Comparison of ENCODE assay signal across 24 cellular contexts in genomic region chr3:46491089-46492070, GRCh38. TPM values are rescaled to one million over a fixed set of nuclear protein-coding genes. Genes with fewer than 3 reads are reported as not detected.
DNase-seq lines count a peak whose midpoint lies in the region; ATAC-seq, FAIRE-seq and TF ChIP-seq lines count a peak whose summit lies in the region.
"Had no signal": no experiment of that assay in that cellular context is flagged by ENCODE, and none has a peak within 500 bp of the region (broad histone marks: within the 10 kb centered on the region; RNA-seq: fewer than 3 reads in every experiment).

No MANE protein-coding gene starts in this region.

- TF ChIP-seq EP300 in K562 (IDR thresholded peaks at IDR 0.05; ENCODE audit: low read length) (no peak), stomach (IDR thresholded peaks at IDR 0.05) (no peak)

- TF ChIP-seq CTCF in mammary epithelial cell (conservative IDR thresholded peaks at IDR 0.05 in 1 of 2, IDR thresholded peaks at IDR 0.05 in 1 of 2; ENCODE audit: extremely low read depth in 1 of 2, insufficient read depth in 1 of 2, low read depth in 1 of 2, low read length in 2 of 2) (no peak), breast epithelium (IDR thresholded peaks at IDR 0.05) (no peak), K562 (IDR thresholded peaks at IDR 0.05 in 2 of 3, conservative IDR thresholded peaks at IDR 0.05 in 1 of 3; ENCODE audit: insufficient read depth in 2 of 3, low read depth in 1 of 3, low read length in 3 of 3) (no peak), stomach (IDR thresholded peaks at IDR 0.05) (peak in 1 of 7 experiments; percentile 9)

- FAIRE-seq in K562 (lab: Jason Lieb, UNC) = no peak
- FAIRE-seq: A204.1, GM18507 had no signal

- no peak overlapping the region for H3K4me3 ChIP-seq in mammary epithelial cell (replicated peaks in 1 of 3; ENCODE audit: insufficient read depth in 1 of 3, low read depth in 2 of 3, low read length in 3 of 3)
- no peak overlapping the region for H3K4me3 ChIP-seq in breast epithelium
- no peak overlapping the region for H3K4me3 ChIP-seq in K562
- H3K4me3 ChIP-seq in stomach = no peak overlapping the region
- H3K4me3 ChIP-seq: adrenal gland, esophagus muscularis mucosa, HAP-1, PC-9, prostate gland, SJSA1 had no signal

- peaks cover 2% of the 10 kb centered on the region for H3K9me1 ChIP-seq in K562 (ENCODE audit: control insufficient read depth, insufficient read depth, low read length)

- no peak for TF ChIP-seq RAD21 in K562 (CRISPR knock-in tag; conservative IDR thresholded peaks at IDR 0.05 in 1 of 2, IDR thresholded peaks at IDR 0.05 in 1 of 2)

- DNase-seq in mammary epithelial cell (peak; percentile 29), breast epithelium (ENCODE audit: low spot score in 2 of 2) (no peak), K562 (ENCODE audit: extremely low read depth in 1 of 4, low spot score in 3 of 4) (no peak), islet precursor cell (peak; percentile 17), stomach (peak; percentile 71), NCI-H748 treated with DMSO at 0.1 percent for 48 hours (lab: John Stamatoyannopoulos, UW) (no peak)
- DNase-seq: activated effector memory CD4-positive, alpha-beta T cell treated with Interleukin-2 at 50 U/mL for 16 hours; caudate nucleus; CD4-positive, CD25-positive, alpha-beta regulatory T cell; DMS79 treated with DMSO at 0.1 percent for 48 hours; NCI-H1105; PC-9; T1000 had no signal

- H3K27ac ChIP-seq in mammary epithelial cell (ENCODE audit: insufficient read depth, low read depth, low read length) = no peak overlapping the region
- H3K27ac ChIP-seq in breast epithelium = no peak overlapping the region
- H3K27ac ChIP-seq in K562 (ENCODE audit: extremely low read depth, low read depth, low read length) = no peak overlapping the region
- peak overlapping the region in 2 of 5 donors; percentile 10 to 16 for H3K27ac ChIP-seq in stomach
- H3K27ac ChIP-seq: adrenal gland, esophagus muscularis mucosa, HL-60, PC-9, prostate gland had no signal

- POLR2A ChIA-PET in K562 (lab: Yijun Ruan, JAX) = interaction anchor here (0.6 to 2.3 kb wide), 3 partner anchors 9 to 37 kb away, joined by 3 to 8 read pairs (median 6); no protein-coding TSS in a partner anchor

- BruUV-seq in mammary epithelial cell (replicated peaks; lab: Mats Ljungman, UMichigan) (no TSS peak), K562 (replicated peaks; lab: Mats Ljungman, UMichigan) (no TSS peak)

- in situ Hi-C loops in mammary epithelial cell (cut with MboI; ENCODE audit: low sequenced_read_pairs in 2 of 2) = loop anchor here in 1 of 2 donors (25.0 kb wide), 1 partner anchor 146 kb away; no protein-coding TSS in a partner anchor
- in situ Hi-C loops in K562 (cut with MboI) = no loop called here

- H3K9ac ChIP-seq in mammary epithelial cell (ENCODE audit: insufficient read depth, low read length) (no peak overlapping the region), K562 (ENCODE audit: insufficient read depth in 1 of 2, low read depth in 2 of 2, low read length in 2 of 2) (peak overlapping the region in 1 of 2 experiments; percentile 35; a peak in 1 of 4 replicates)

- H3K36me3 ChIP-seq in mammary epithelial cell (ENCODE audit: insufficient read depth, low read length) (no peaks in the 10 kb centered on the region), breast epithelium (no peaks in the 10 kb centered on the region), K562 (ENCODE audit: control insufficient read depth, insufficient read depth, low read length) (no peaks in the 10 kb centered on the region), stomach (no peaks in the 10 kb centered on the region)
- H3K36me3 ChIP-seq: adrenal gland, esophagus muscularis mucosa, HAP-1, prostate gland, SJSA1 had no signal

- CTCF ChIA-PET in mammary epithelial cell (lab: Charles Lee; ENCODE audit: low non-redundant PET) (no interaction called here), K562 (lab: Yijun Ruan, JAX; ENCODE audit: low intra/inter-chr PET ratio) (interaction anchor here (7.1 kb wide), 1 partner anchor 66 kb away, joined by 177 read pairs; no protein-coding TSS in a partner anchor)

- WGBS in mammary epithelial cell (ENCODE audit: low coverage, missing lambda C conversion rate) = 93% methylated on average over 11 of the region's 11 CpGs
- WGBS in K562 (ENCODE audit: insufficient coverage, low coverage, missing lambda C conversion rate) = 61% methylated on average over 11 of the region's 11 CpGs
- 44 to 60% (median 53%) methylated on average over 11 of the region's 11 CpGs for WGBS in stomach, 5 donors

- H3K79me2 ChIP-seq in mammary epithelial cell (ENCODE audit: insufficient read depth, low read length) (no peaks in the 10 kb centered on the region), K562 (ENCODE audit: control insufficient read depth, insufficient read depth, low read length) (no peaks in the 10 kb centered on the region)

- TF ChIP-seq POLR2A in breast epithelium (IDR thresholded peaks at IDR 0.05) (no peak), K562 (conservative IDR thresholded peaks at IDR 0.05) (no peak), stomach (IDR thresholded peaks at IDR 0.05) (no peak)

- H3K4me1 ChIP-seq in mammary epithelial cell (ENCODE audit: insufficient read depth, low read length) = peaks cover 30% of the 10 kb centered on the region
- no peaks in the 10 kb centered on the region for H3K4me1 ChIP-seq in breast epithelium
- H3K4me1 ChIP-seq in K562 (replicated peaks in 1 of 2; ENCODE audit: control insufficient read depth in 2 of 2, insufficient read depth in 2 of 2, low read length in 2 of 2) = peaks cover 28 to 50% of the 10 kb centered on the region in 2 experiments; a peak in 4 of 5 replicates
- H3K4me1 ChIP-seq in stomach = peaks cover 13 to 22% (median 17%) of the 10 kb centered on the region in 4 donors
- H3K4me1 ChIP-seq: adrenal gland, prostate gland had no signal

- peak overlapping the region; percentile 26 for H2AFZ ChIP-seq in mammary epithelial cell (ENCODE audit: low read depth, low read length)
- H2AFZ ChIP-seq in K562 (ENCODE audit: low read depth, low read length) = peak overlapping the region; percentile 64
- H2AFZ ChIP-seq: PC-9 had no signal

- H3K4me2 ChIP-seq in mammary epithelial cell (ENCODE audit: insufficient read depth, low read depth, low read length) (no peak overlapping the region), K562 (ENCODE audit: insufficient read depth, low read length) (no peak overlapping the region)
- H3K4me2 ChIP-seq: PC-9 had no signal

- dilution Hi-C loops in mammary epithelial cell (cut with HindIII; ENCODE audit: low sequenced_read_pairs) = no loop called here

- ATAC-seq in K562 = no peak
- no peak for ATAC-seq in GM21786 (IDR thresholded peaks at IDR 0.05; ENCODE audit: unreplicated experiment)
- no peak for ATAC-seq in HG03565 (IDR thresholded peaks at IDR 0.05; ENCODE audit: unreplicated experiment)

- H3K27me3 ChIP-seq in mammary epithelial cell (ENCODE audit: insufficient read depth, low read length) (no peaks in the 10 kb centered on the region), breast epithelium (no peaks in the 10 kb centered on the region), K562 (ENCODE audit: control insufficient read depth in 2 of 2, insufficient read depth in 2 of 2, low read length in 2 of 2) (no peaks in the 10 kb centered on the region), stomach (no peaks in the 10 kb centered on the region)
- H3K27me3 ChIP-seq: adrenal gland, SJSA1 had no signal

- intact Hi-C loops in mammary epithelial cell (cut with micrococcal nuclease) (no loop called here), breast epithelium (cut with DNase I; ENCODE audit: low total_unique reads) (no loop called here), K562 (cut with micrococcal nuclease) (no loop called here), stomach (cut with DNase I; ENCODE audit: low total_unique reads) (loop anchor here (5.0 kb wide), 1 partner anchor 146 kb away; no protein-coding TSS in a partner anchor)

- no peaks in the 10 kb centered on the region for H4K20me1 ChIP-seq in mammary epithelial cell (ENCODE audit: insufficient read depth, low read length)
- H4K20me1 ChIP-seq in K562 (replicated peaks; ENCODE audit: control insufficient read depth, insufficient read depth, low read length) = 0 out of 2 replicates have a peak, but pooled peaks cover 3% of the 10 kb centered on the region

- H3K9me3 ChIP-seq in mammary epithelial cell (replicated peaks; ENCODE audit: insufficient read depth, low read length) (no peaks in the 10 kb centered on the region), breast epithelium (no peaks in the 10 kb centered on the region), K562 (replicated peaks; ENCODE audit: control insufficient read depth, insufficient read depth, low read depth, low read length) (no peaks in the 10 kb centered on the region), stomach (no peaks in the 10 kb centered on the region)
- H3K9me3 ChIP-seq: adrenal gland, esophagus muscularis mucosa, HAP-1, prostate gland, SJSA1 had no signal

RNA-seq across cellular contexts. Expression of gene RTP3, which starts 6.4 kb away (rescaled TPM):
- total RNA-seq in mammary epithelial cell (not detected), breast epithelium (not detected), K562 (2014; rRNA removed) (not detected in 2 replicates), K562 (2014; rRNA removed; fragmentation: Illumina TruSeq; extraction: Trizol) (not detected in 2 replicates), K562 (2015; rRNA removed; fragmentation: Illumina TruSeq; extraction: Trizol) (not detected in 2 replicates), K562 (2021) (not detected in 2 replicates), stomach (not detected)
- polyA plus RNA-seq in mammary epithelial cell (not detected), K562 (2011; rRNA removed) (not detected in 2 replicates), K562 (2014; fragmentation: Illumina TruSeq; extraction: Trizol) (not detected in 2 replicates), K562 (2014; fragmentation: Nextera tagmentation; extraction: Ambion mirVana) (not detected), K562 (2014; rRNA removed) (not detected in 2 replicates), stomach (not detected)
- polyA minus RNA-seq in mammary epithelial cell = not detected
- total RNA-seq in K562 (2011; cell fraction: chromatin; rRNA removed; ENCODE audit: low replicate concordance) = not detected in 2 replicates
- not detected in 2 replicates for total RNA-seq in K562 (2011; cell fraction: nucleolus; rRNA removed)
- total RNA-seq in K562 (2011; cell fraction: nucleoplasm; rRNA removed) = not detected in 2 replicates
- polyA plus RNA-seq in K562 (2011; cell fraction: cytosol; rRNA removed) = 0.04 TPM in 1 of 2 replicates, not detected in the other
- polyA plus RNA-seq in K562 (2011; cell fraction: nucleus; rRNA removed) = not detected in 2 replicates
- polyA plus RNA-seq in K562 (2012) = 0.08 TPM in 1 of 2 replicates, not detected in the other
- polyA minus RNA-seq in K562 (2011; rRNA and poly(A)+ RNA removed) = not detected in 2 replicates
- polyA minus RNA-seq in K562 (2011; cell fraction: cytosol; rRNA and poly(A)+ RNA removed) = not detected in 2 replicates
- not detected in 2 replicates for polyA minus RNA-seq in K562 (2011; cell fraction: nucleus; rRNA and poly(A)+ RNA removed)
- total RNA-seq: adrenal gland; CD4-positive, CD25-positive, alpha-beta regulatory T cell; esophagus muscularis mucosa; mesenteric fat pad; PC-9; SJSA1 had no signal
- polyA plus RNA-seq: adrenal gland; CD4-positive, CD25-positive, alpha-beta regulatory T cell had no signal

RNA-seq across cellular contexts. Expression of gene LTF, which starts 26.7 kb away (rescaled TPM):
- total RNA-seq in mammary epithelial cell = 10 to 100 TPM in 1 of 2 donors, not detected in 1; 16.7 TPM
- polyA plus RNA-seq in mammary epithelial cell = 0.02 TPM
- not detected for polyA minus RNA-seq in mammary epithelial cell
- total RNA-seq in breast epithelium = 100 to 1,000 TPM in 2 of 3 donors, 10 to 100 TPM in 1; 78.7 to 282 (median 190) TPM
- total RNA-seq in K562 (2011; cell fraction: chromatin; rRNA removed; ENCODE audit: low replicate concordance) = not detected in 2 replicates
- not detected in 2 replicates for total RNA-seq in K562 (2011; cell fraction: nucleolus; rRNA removed)
- not detected in 2 replicates for total RNA-seq in K562 (2011; cell fraction: nucleoplasm; rRNA removed)
- 0.08 TPM in 1 of 2 replicates, not detected in the other for total RNA-seq in K562 (2014; rRNA removed)
- not detected in 2 replicates for total RNA-seq in K562 (2014; rRNA removed; fragmentation: Illumina TruSeq; extraction: Trizol)
- total RNA-seq in K562 (2015; rRNA removed; fragmentation: Illumina TruSeq; extraction: Trizol) = 0.08 TPM in 1 of 2 replicates, not detected in the other
- 0.07 and 0.13 TPM in 2 replicates for total RNA-seq in K562 (2021)
- not detected in 2 replicates for polyA plus RNA-seq in K562 (2011; rRNA removed)
- not detected in 2 replicates for polyA plus RNA-seq in K562 (2011; cell fraction: cytosol; rRNA removed)
- polyA plus RNA-seq in K562 (2011; cell fraction: nucleus; rRNA removed) = not detected in 2 replicates
- polyA plus RNA-seq in K562 (2012) = 0.53 TPM in 1 of 2 replicates, not detected in the other
- polyA plus RNA-seq in K562 (2014; fragmentation: Illumina TruSeq; extraction: Trizol) = not detected in 2 replicates
- polyA plus RNA-seq in K562 (2014; fragmentation: Nextera tagmentation; extraction: Ambion mirVana) = not detected
- 0.71 TPM in 1 of 2 replicates, not detected in the other for polyA plus RNA-seq in K562 (2014; rRNA removed)
- polyA minus RNA-seq in K562 (2011; rRNA and poly(A)+ RNA removed) = not detected in 2 replicates
- not detected in 2 replicates for polyA minus RNA-seq in K562 (2011; cell fraction: cytosol; rRNA and poly(A)+ RNA removed)
- polyA minus RNA-seq in K562 (2011; cell fraction: nucleus; rRNA and poly(A)+ RNA removed) = not detected in 2 replicates
- 100 to 1,000 TPM in 2 of 5 donors, 10 to 100 TPM in 2, under 1 TPM in 1; 0.58 to 275 (median 22.4) TPM for total RNA-seq in stomach
- polyA plus RNA-seq in stomach = 1,000 to 10,000 TPM in 1 of 3 donors, 100 to 1,000 TPM in 1, 1 to 10 TPM in 1; 8.1 to 1,112 (median 398) TPM
- total RNA-seq: CD4-positive, CD25-positive, alpha-beta regulatory T cell; PC-9 had no signal
- polyA plus RNA-seq: CD4-positive, CD25-positive, alpha-beta regulatory T cell had no signal

Comparison
In these comparisons a context has a peak if more than half of its experiments do, and no peak if none do; other contexts are left out.
1. DNase-seq: peak in mammary epithelial cell (single experiment), islet precursor cell (single experiment) and stomach (single experiment); none in breast epithelium (0 of 2), K562 (0 of 4) and NCI-H748 treated with DMSO at 0.1 percent for 48 hours (single experiment).